13 cellular contexts compared by ENCODE assay signal in genomic region chr13:40787062-40787461, GRCh38. TPM values are rescaled to one million over a fixed set of nuclear protein-coding genes. Genes with fewer than 3 reads are reported as not detected.
DNase-seq lines count a peak whose midpoint lies in the region; ATAC-seq, FAIRE-seq and TF ChIP-seq lines count a peak whose summit lies in the region.
"Had no signal": no experiment of that assay in that cellular context is flagged by ENCODE, and none has a peak within 500 bp of the region (broad histone marks: within the 10 kb centered on the region; RNA-seq: fewer than 3 reads in every experiment).

No MANE protein-coding gene starts in this region.

- H3K9me3 ChIP-seq in AG04450 (ENCODE audit: control insufficient read depth, insufficient read depth, low read length) (no peaks in the 10 kb centered on the region), liver (ENCODE audit: control insufficient read depth in 4 of 4, low read length in 3 of 4) (no peaks in the 10 kb centered on the region)

- H3K27me3 ChIP-seq in AG04450 (ENCODE audit: control insufficient read depth, insufficient read depth, low read length) (no peaks in the 10 kb centered on the region), liver (ENCODE audit: control insufficient read depth in 4 of 4, insufficient read depth in 4 of 4, low read length in 3 of 4) (no peaks in the 10 kb centered on the region)

- FAIRE-seq in RCC 7860 (lab: Jason Lieb, UNC), result no peak
- FAIRE-seq: islet of Langerhans had no signal

- H3K27ac Mint-ChIP-seq in activated naive CD8-positive, alpha-beta T cell, result peak overlapping the region; percentile 73
- H3K27ac Mint-ChIP-seq: CD8-positive, alpha-beta T cell had no signal

- DNase-seq in AG04450 (ENCODE audit: low read depth, low spot score), result peak; percentile 79
- peak; percentile 84 for DNase-seq in HCEC 1CT
- DNase-seq in kidney glomerular epithelial cell (lab: John Stamatoyannopoulos, UW), result no peak
- no peak for DNase-seq in stimulated activated naive CD4-positive, alpha-beta T cell treated with Interleukin-2 at 50 U/mL for 16 hours (lab: John Stamatoyannopoulos, UW)
- no peak for DNase-seq in omental fat pad (ENCODE audit: low spot score)
- DNase-seq in RCC 7860 (ENCODE audit: low spot score), result no peak
- DNase-seq: caudate nucleus; CD8-positive, alpha-beta T cell; NCI-H1048; nucleus accumbens had no signal

- WGBS in liver, result 62% methylated on average over 5 of the region's 5 CpGs

- peak overlapping the region; percentile 63 for H3K4me3 Mint-ChIP-seq in activated naive CD8-positive, alpha-beta T cell

- H3K9me3 Mint-ChIP-seq in activated naive CD8-positive, alpha-beta T cell (ENCODE audit: low read depth), result no peaks in the 10 kb centered on the region
- H3K9me3 Mint-ChIP-seq: CD8-positive, alpha-beta T cell had no signal

- H3K4me1 ChIP-seq in liver (ENCODE audit: control insufficient read depth in 4 of 4, insufficient read depth in 4 of 4, low read length in 3 of 4), result peaks cover 1 to 35% (median 12%) of the 10 kb centered on the region in 4 donors

- no peak for TF ChIP-seq RAD21 in liver (IDR thresholded peaks at IDR 0.05)

- H3K36me3 ChIP-seq in liver (ENCODE audit: control insufficient read depth in 4 of 4, insufficient read depth in 3 of 4, low read depth in 1 of 4, low read length in 3 of 4), result no peaks in the 10 kb centered on the region

- CTCF ChIA-PET in AG04450 (lab: Charles Lee), result interaction anchor here (0.7 to 1.3 kb wide), 2 partner anchors 9 to 10 kb away, joined by 3 to 7 read pairs; no protein-coding TSS in a partner anchor

- peak overlapping the region; percentile 47 for H3K27ac ChIP-seq in AG04450 (ENCODE audit: low read depth, low read length)
- peak overlapping the region; percentile 87 to 88 for H3K27ac ChIP-seq in liver (ENCODE audit: low read depth in 1 of 2, low read length in 2 of 2)

- no peaks in the 10 kb centered on the region for H3K36me3 Mint-ChIP-seq in activated naive CD8-positive, alpha-beta T cell
- H3K36me3 Mint-ChIP-seq: CD8-positive, alpha-beta T cell had no signal

- no peak overlapping the region for H3K4me3 ChIP-seq in AG04450 (ENCODE audit: low read depth, low read length)
- H3K4me3 ChIP-seq in liver (ENCODE audit: low read depth in 1 of 3, low read length in 3 of 3), result no peak overlapping the region

- H3K27me3 Mint-ChIP-seq in activated naive CD8-positive, alpha-beta T cell, result no peaks in the 10 kb centered on the region

- ATAC-seq in omental fat pad (ENCODE audit: low FRiP score), result no peak
- ATAC-seq: CD8-positive, alpha-beta T cell had no signal

- TF ChIP-seq CTCF in AG04450 (IDR thresholded peaks at IDR 0.05; ENCODE audit: low read depth, low read length) (no peak), liver (IDR thresholded peaks at IDR 0.05; ENCODE audit: low read depth, low read length, missing input control) (no peak), omental fat pad (IDR thresholded peaks at IDR 0.05) (no peak)

- peaks cover 30% of the 10 kb centered on the region for H3K4me1 Mint-ChIP-seq in activated naive CD8-positive, alpha-beta T cell (ENCODE audit: low read depth)

- POLR2A ChIA-PET in AG04450 (lab: Yijun Ruan, JAX), result interaction anchor here (0.6 to 1.3 kb wide), 2 partner anchors 135 to 277 kb away, joined by 3 to 7 read pairs; no protein-coding TSS in a partner anchor

- peak overlapping the region in 1 of 2 donors; percentile 29 for H3K9ac ChIP-seq in liver (ENCODE audit: low read depth in 1 of 2, low read length in 2 of 2)

TF ChIP-seq in liver, 16 proteins besides CTCF, POLR2A, EP300 and RAD21:
- no peak for TF ChIP-seq REST (IDR thresholded peaks at IDR 0.05)
- TF ChIP-seq MAX (IDR thresholded peaks at IDR 0.05), result no peak
- no peak for TF ChIP-seq RXRA (IDR thresholded peaks at IDR 0.05)
- no peak for TF ChIP-seq TAF1 (conservative IDR thresholded peaks at IDR 0.05)
- TF ChIP-seq EGR1 (IDR thresholded peaks at IDR 0.05; ENCODE audit: low read depth in 2 of 2), result no peak
- no peak for TF ChIP-seq YY1 (IDR thresholded peaks at IDR 0.05)
- no peak for TF ChIP-seq ZBTB33 (IDR thresholded peaks at IDR 0.05)
- TF ChIP-seq ATF3 (IDR thresholded peaks at IDR 0.05), result no peak
TF ChIP-seq in liver: peak in this region for 0.

RNA-seq across cellular contexts. Expression of gene SLC25A15, which starts 2.3 kb away (rescaled TPM):
- polyA plus RNA-seq in AG04450 (2011; rRNA removed) (8.1 and 9.9 TPM in 2 replicates), liver (10 to 100 TPM; 49.7 to 84.1 TPM)
- polyA minus RNA-seq in AG04450 (2011; rRNA and poly(A)+ RNA removed), result 14.8 and 20.0 TPM in 2 replicates
- total RNA-seq in liver (100 to 1,000 TPM in 1 of 2 donors, 10 to 100 TPM in 1; 29.3 to 106 TPM), omental fat pad (1 to 10 TPM; 5.5 to 7.4 (median 5.7) TPM)

RNA-seq across cellular contexts. Expression of gene MRPS31, which starts 16.1 kb away (rescaled TPM):
- polyA plus RNA-seq in AG04450 (2011; rRNA removed), result 16.5 and 22.8 TPM in 2 replicates
- 6.0 and 10.8 TPM in 2 replicates for polyA minus RNA-seq in AG04450 (2011; rRNA and poly(A)+ RNA removed)
- total RNA-seq in liver, result 10 to 100 TPM; 13.4 to 15.8 TPM
- polyA plus RNA-seq in liver, result 10 to 100 TPM; 16.2 to 17.6 TPM
- 10 to 100 TPM in 3 of 4 donors, 1 to 10 TPM in 1; 9.8 to 19.6 (median 17.4) TPM for total RNA-seq in omental fat pad

Comparison
In these comparisons a context has a peak if more than half of its experiments do, and no peak if none do; other contexts are left out.
1. DNase-seq: peak in AG04450 (single experiment) and HCEC 1CT (single experiment); none in kidney glomerular epithelial cell (single experiment), stimulated activated naive CD4-positive, alpha-beta T cell treated with Interleukin-2 at 50 U/mL for 16 hours (single experiment), omental fat pad (single experiment) and RCC 7860 (single experiment).